1 cellular context compared by ENCODE assay signal in genomic region chr5:142098275-142098674, GRCh38.
TF ChIP-seq lines count a peak whose summit lies in the region.

No MANE protein-coding gene starts in this region.

TF ChIP-seq in K562, 482 proteins besides CTCF, POLR2A, EP300 and RAD21:
- TF ChIP-seq POLR2G (IDR thresholded peaks at IDR 0.05; ENCODE audit: low read depth, low read length), result no peak
- no peak for TF ChIP-seq RFX5 (IDR thresholded peaks at IDR 0.05; ENCODE audit: low read depth, low read length)
- TF ChIP-seq DNMT1 (IDR thresholded peaks at IDR 0.05), result no peak
- TF ChIP-seq POLR2AphosphoS2 (IDR thresholded peaks at IDR 0.05; ENCODE audit: low read length), result no peak
- TF ChIP-seq RAD51 (IDR thresholded peaks at IDR 0.05; ENCODE audit: borderline replicate concordance, low read depth), result no peak
- TF ChIP-seq CTBP1 (IDR thresholded peaks at IDR 0.05; ENCODE audit: borderline replicate concordance), result no peak
- TF ChIP-seq POU5F1 (IDR thresholded peaks at IDR 0.05; ENCODE audit: borderline replicate concordance, low read depth, low read length, partially characterized antibody), result no peak
TF ChIP-seq in K562: peak in this region for 0.
